ENCODE assay signal across 19 cellular contexts in the genomic region with DNA sequence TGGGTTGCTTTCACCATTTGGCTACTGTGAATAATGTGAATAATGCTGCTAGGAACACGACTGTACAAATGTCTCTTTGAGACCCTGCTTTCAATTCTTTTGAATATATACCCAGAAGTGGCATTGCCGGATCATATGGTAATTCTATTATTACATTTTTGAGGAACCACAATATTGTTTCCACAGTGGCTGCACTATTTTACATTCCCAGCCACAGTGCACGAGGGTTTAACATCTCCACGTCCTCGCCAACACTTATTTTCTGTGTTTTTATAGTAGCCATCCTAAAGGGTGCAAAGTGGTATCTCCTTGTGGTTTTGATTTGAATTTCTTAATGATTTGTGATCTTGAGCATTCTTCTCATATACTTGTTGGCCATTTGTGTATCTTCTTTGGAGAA. TPM values are rescaled to one million over a fixed set of nuclear protein-coding genes. Genes with fewer than 3 reads are reported as not detected.
"Had no signal": no experiment of that assay in that cellular context is flagged by ENCODE, and none has a peak within 500 bp of the region (broad histone marks: within the 10 kb centered on the region; RNA-seq: fewer than 3 reads in every experiment).

No MANE protein-coding gene starts in this region.

- DNase-seq: KBM-7, MG63, NCI-H1092, NCI-H1105 treated with DMSO at 0.1 percent for 48 hours, NCI-H1417 treated with DMSO at 0.1 percent for 48 hours, NCI-H146, NCI-H1694 treated with DMSO at 0.1 percent for 48 hours, NCI-H1930, NCI-H2081, NCI-H2107, NCI-H2227 treated with DMSO at 0.1 percent for 48 hours, NCI-H524, NCI-H526 treated with DMSO at 0.1 percent for 48 hours, NCI-H774, Right ventricle myocardium superior, RPMI8226, SIG-M5 had no signal

- H3K36me3 ChIP-seq: MG63, SJSA1 had no signal

- H3K27ac ChIP-seq: SJSA1, SK-N-MC had no signal

- H3K4me3 ChIP-seq: MG63, SJSA1, SK-N-MC had no signal

- H3K9me3 ChIP-seq: SJSA1 had no signal

- H3K27me3 ChIP-seq: SJSA1 had no signal

RNA-seq across cellular contexts. Expression of gene FHAD1, which starts 15.7 kb away (rescaled TPM):
- total RNA-seq: Right ventricle myocardium superior had no signal
